Comparison of ENCODE assay signal across 8 cellular contexts in genomic region chr15:90869140-90869541, GRCh38. TPM values are rescaled to one million over a fixed set of nuclear protein-coding genes. Genes with fewer than 3 reads are reported as not detected.
DNase-seq lines count a peak whose midpoint lies in the region; ATAC-seq and TF ChIP-seq lines count a peak whose summit lies in the region.

No MANE protein-coding gene starts in this region.

- peaks cover 42% of the 10 kb centered on the region for H3K4me1 Mint-ChIP-seq in activated naive CD4-positive, alpha-beta T cell treated with anti-CD3 and anti-CD28 coated beads for 36 hours (ENCODE audit: low read depth)
- H3K4me1 Mint-ChIP-seq in activated naive CD8-positive, alpha-beta T cell treated with anti-CD3 and anti-CD28 coated beads, Interleukin-2, amount 10 ng/mL, durations not matched to agents 7 days and 5 days = peaks cover 43% of the 10 kb centered on the region

- H3K4me3 ChIP-seq in lung = no peak overlapping the region
- no peak overlapping the region for H3K4me3 ChIP-seq in thyroid gland (replicated peaks in 1 of 3)

- H3K4me1 ChIP-seq in lung (ENCODE audit: control insufficient read depth in 2 of 2, insufficient read depth in 2 of 2, low read length in 2 of 2) (peaks cover 20% of the 10 kb centered on the region in 2 donors), thyroid gland (peaks cover 66 to 73% of the 10 kb centered on the region in 2 donors)

- POLR2A ChIA-PET in activated naive CD8-positive, alpha-beta T cell treated with anti-CD3 and anti-CD28 coated beads, Interleukin-2, amount 10 ng/mL, durations not matched to agents 7 days and 5 days (lab: Charles Lee) = no interaction called here

- ATAC-seq in activated naive CD8-positive, alpha-beta T cell treated with anti-CD3 and anti-CD28 coated beads, Interleukin-2, amount 10 ng/mL, durations not matched to agents 7 days and 5 days (ENCODE audit: low read depth) = no peak
- no peak for ATAC-seq in lung (ENCODE audit: insufficient read depth, low FRiP score)
- ATAC-seq in HG03521 (IDR thresholded peaks at IDR 0.05; ENCODE audit: unreplicated experiment) = no peak

- peak; percentile 43 for DNase-seq in activated naive CD4-positive, alpha-beta T cell treated with anti-CD3 and anti-CD28 coated beads for 36 hours
- DNase-seq in activated naive CD4-positive, alpha-beta T cell (lab: John Stamatoyannopoulos, UW) = no peak
- no peak for DNase-seq in activated naive CD8-positive, alpha-beta T cell treated with anti-CD3 and anti-CD28 coated beads, Interleukin-2, amount 10 ng/mL, durations not matched to agents 7 days and 5 days
- DNase-seq in lung (ENCODE audit: low spot score) (no peak), thyroid gland (no peak), GM13976 (ENCODE audit: low spot score) (no peak), NCI-H1092 (lab: John Stamatoyannopoulos, UW) (no peak)

- no peaks in the 10 kb centered on the region for H3K27me3 Mint-ChIP-seq in activated naive CD4-positive, alpha-beta T cell treated with anti-CD3 and anti-CD28 coated beads for 36 hours (ENCODE audit: low read depth)
- H3K27me3 Mint-ChIP-seq in activated naive CD8-positive, alpha-beta T cell treated with anti-CD3 and anti-CD28 coated beads, Interleukin-2, amount 10 ng/mL, durations not matched to agents 7 days and 5 days = no peaks in the 10 kb centered on the region

- no peaks in the 10 kb centered on the region for H3K9me3 ChIP-seq in lung (ENCODE audit: control insufficient read depth in 2 of 2, insufficient read depth in 1 of 2, low read length in 1 of 2)
- H3K9me3 ChIP-seq in thyroid gland = no peaks in the 10 kb centered on the region

- peaks cover 43% of the 10 kb centered on the region for H3K36me3 Mint-ChIP-seq in activated naive CD4-positive, alpha-beta T cell treated with anti-CD3 and anti-CD28 coated beads for 36 hours (ENCODE audit: low read depth)
- peaks cover 4% of the 10 kb centered on the region for H3K36me3 Mint-ChIP-seq in activated naive CD8-positive, alpha-beta T cell treated with anti-CD3 and anti-CD28 coated beads, Interleukin-2, amount 10 ng/mL, durations not matched to agents 7 days and 5 days

- H3K27ac Mint-ChIP-seq in activated naive CD4-positive, alpha-beta T cell treated with anti-CD3 and anti-CD28 coated beads for 36 hours = peak overlapping the region; percentile 99
- peak overlapping the region; percentile 92 for H3K27ac Mint-ChIP-seq in activated naive CD8-positive, alpha-beta T cell treated with anti-CD3 and anti-CD28 coated beads, Interleukin-2, amount 10 ng/mL, durations not matched to agents 7 days and 5 days

- peak overlapping the region; percentile 93 for H3K4me3 Mint-ChIP-seq in activated naive CD4-positive, alpha-beta T cell treated with anti-CD3 and anti-CD28 coated beads for 36 hours
- peak overlapping the region; percentile 63 for H3K4me3 Mint-ChIP-seq in activated naive CD8-positive, alpha-beta T cell treated with anti-CD3 and anti-CD28 coated beads, Interleukin-2, amount 10 ng/mL, durations not matched to agents 7 days and 5 days

- H3K27me3 ChIP-seq in lung (ENCODE audit: control insufficient read depth, insufficient read depth) = no peaks in the 10 kb centered on the region
- no peaks in the 10 kb centered on the region for H3K27me3 ChIP-seq in thyroid gland

- CTCF ChIA-PET in activated naive CD4-positive, alpha-beta T cell treated with anti-CD3 and anti-CD28 coated beads for 36 hours (lab: Charles Lee) = interaction anchor here (1.5 to 1.7 kb wide), 2 partner anchors 17 to 32 kb away, joined by 4 to 6 read pairs; no protein-coding TSS in a partner anchor

- TF ChIP-seq POLR2A in thyroid gland (IDR thresholded peaks at IDR 0.05) = no peak

- H3K27ac ChIP-seq in lung (ENCODE audit: low read depth in 1 of 2, low read length in 1 of 2) (peak overlapping the region; percentile 89 to 99), thyroid gland (peak overlapping the region; percentile 90 to 99 (median 97))

- no peaks in the 10 kb centered on the region for H3K36me3 ChIP-seq in lung (ENCODE audit: control insufficient read depth in 2 of 2, insufficient read depth in 2 of 2, low read length in 2 of 2)
- H3K36me3 ChIP-seq in thyroid gland = no peaks in the 10 kb centered on the region

- H3K9me3 Mint-ChIP-seq in activated naive CD4-positive, alpha-beta T cell treated with anti-CD3 and anti-CD28 coated beads for 36 hours = no peaks in the 10 kb centered on the region
- no peaks in the 10 kb centered on the region for H3K9me3 Mint-ChIP-seq in activated naive CD8-positive, alpha-beta T cell treated with anti-CD3 and anti-CD28 coated beads, Interleukin-2, amount 10 ng/mL, durations not matched to agents 7 days and 5 days

- TF ChIP-seq CTCF in lung (IDR thresholded peaks at IDR 0.05; ENCODE audit: control extremely low read depth, extremely low read depth) = no peak
- no peak for TF ChIP-seq CTCF in thyroid gland (IDR thresholded peaks at IDR 0.05)
- TF ChIP-seq CTCF in GM13976 (IDR thresholded peaks at IDR 0.05; ENCODE audit: borderline replicate concordance, control extremely low read depth, extremely low read depth, insufficient read depth, missing control alignments) = no peak

- intact Hi-C loops in activated naive CD4-positive, alpha-beta T cell treated with anti-CD3 and anti-CD28 coated beads for 36 hours (cut with micrococcal nuclease) = loop anchor here (1.0 kb wide), 5 partner anchors 13 to 221 kb away; no protein-coding TSS in a partner anchor
- intact Hi-C loops in thyroid gland (cut with DNase I) = no loop called here

- in situ Hi-C loops in GM13976 (cut with MboI; ENCODE audit: low sequenced_read_pairs, unreplicated experiment) = no loop called here

RNA-seq across cellular contexts. Expression of gene FURIN, which starts 0.8 kb away (rescaled TPM):
- 100 to 1,000 TPM; 443 to 448 TPM for total RNA-seq in activated naive CD4-positive, alpha-beta T cell treated with anti-CD3 and anti-CD28 coated beads for 36 hours
- 10 to 100 TPM; 62.2 to 63.5 TPM for total RNA-seq in activated naive CD8-positive, alpha-beta T cell treated with anti-CD3 and anti-CD28 coated beads, Interleukin-2, amount 10 ng/mL, durations not matched to agents 7 days and 5 days
- total RNA-seq in lung (100 to 1,000 TPM in 1 of 2 donors, 10 to 100 TPM in 1; 57.1 to 113 TPM), thyroid gland (100 to 1,000 TPM in 2 of 4 donors, 10 to 100 TPM in 2; 88.6 to 128 (median 102) TPM)
- 100 to 1,000 TPM in 1 of 2 donors, 10 to 100 TPM in 1; 71.2 to 159 TPM for polyA plus RNA-seq in lung

RNA-seq across cellular contexts. Expression of gene FES, which starts 15.2 kb away (rescaled TPM):
- 10 to 100 TPM; 22.6 to 24.2 TPM for total RNA-seq in activated naive CD4-positive, alpha-beta T cell treated with anti-CD3 and anti-CD28 coated beads for 36 hours
- total RNA-seq in activated naive CD8-positive, alpha-beta T cell treated with anti-CD3 and anti-CD28 coated beads, Interleukin-2, amount 10 ng/mL, durations not matched to agents 7 days and 5 days = 1 to 10 TPM; 6.2 to 7.5 TPM
- total RNA-seq in lung (10 to 100 TPM; 48.1 to 62.9 TPM), thyroid gland (10 to 100 TPM; 34.1 to 44.5 (median 36.0) TPM)
- polyA plus RNA-seq in lung = 100 to 1,000 TPM in 1 of 2 donors, 10 to 100 TPM in 1; 25.7 to 104 TPM

RNA-seq across cellular contexts. Expression of gene MAN2A2, which starts 34.0 kb away (rescaled TPM):
- total RNA-seq in activated naive CD4-positive, alpha-beta T cell treated with anti-CD3 and anti-CD28 coated beads for 36 hours = 100 to 1,000 TPM; 139 to 141 TPM
- total RNA-seq in activated naive CD8-positive, alpha-beta T cell treated with anti-CD3 and anti-CD28 coated beads, Interleukin-2, amount 10 ng/mL, durations not matched to agents 7 days and 5 days = 100 to 1,000 TPM; 108 to 111 TPM
- total RNA-seq in lung (10 to 100 TPM; 34.1 to 80.6 TPM), thyroid gland (100 to 1,000 TPM in 1 of 4 donors, 10 to 100 TPM in 3; 30.1 to 129 (median 58.9) TPM)
- 10 to 100 TPM; 39.7 to 82.9 TPM for polyA plus RNA-seq in lung
